In genomic region chr16:84631153-84631466, GRCh38 we compare ENCODE assay signal across 26 cellular contexts. TPM values are rescaled to one million over a fixed set of nuclear protein-coding genes. Genes with fewer than 3 reads are reported as not detected.
DNase-seq lines count a peak whose midpoint lies in the region; ATAC-seq and TF ChIP-seq lines count a peak whose summit lies in the region.
"Had no signal": no experiment of that assay in that cellular context is flagged by ENCODE, and none has a peak within 500 bp of the region (broad histone marks: within the 10 kb centered on the region; RNA-seq: fewer than 3 reads in every experiment).

No MANE protein-coding gene starts in this region.

- no peaks in the 10 kb centered on the region for H3K36me3 ChIP-seq in BLaER1
- no peaks in the 10 kb centered on the region for H3K36me3 ChIP-seq in BLaER1 treated with 17β-estradiol and CSF1 and Interleukin-3, amounts not matched to agents 10 nM and 100 nM
- no peaks in the 10 kb centered on the region for H3K36me3 ChIP-seq in breast epithelium
- no peaks in the 10 kb centered on the region for H3K36me3 ChIP-seq in mucosa of descending colon (ENCODE audit: low read depth)
- H3K36me3 ChIP-seq: colonic mucosa, gastroesophageal sphincter, SJSA1, thoracic aorta, uterus had no signal

- intact Hi-C loops in activated CD8-positive, alpha-beta T cell treated with anti-CD3 and anti-CD28 coated beads for 36 hours (cut with micrococcal nuclease) = no loop called here
- intact Hi-C loops in breast epithelium (cut with DNase I; ENCODE audit: low total_unique reads) = no loop called here
- intact Hi-C loops in mucosa of descending colon (cut with DNase I, micrococcal nuclease) = no loop called here
- intact Hi-C loops in lower leg skin (cut with DNase I; ENCODE audit: low total_unique reads) = no loop called here

- H3K27me3 ChIP-seq in BLaER1 (no peaks in the 10 kb centered on the region), breast epithelium (no peaks in the 10 kb centered on the region)
- H3K27me3 ChIP-seq in BLaER1 treated with 17β-estradiol and CSF1 and Interleukin-3, amounts not matched to agents 10 nM and 100 nM = 0 out of 22 replicates have a peak, but pooled peaks cover 0 to 7% (median 0%) of the 10 kb centered on the region in 11 experiments
- H3K27me3 ChIP-seq: colonic mucosa, gastroesophageal sphincter, SJSA1, uterus had no signal

- H3K9me3 Mint-ChIP-seq in activated CD8-positive, alpha-beta T cell treated with anti-CD3 and anti-CD28 coated beads for 36 hours = no peaks in the 10 kb centered on the region
- H3K9me3 Mint-ChIP-seq in immature natural killer cell = no peaks in the 10 kb centered on the region

- 0 out of 2 replicates have a peak overlapping the region, but pooled peaks have one; percentile 40 for H3K9ac ChIP-seq in BLaER1
- peak overlapping the region in 6 of 11 experiments; percentile 55 to 71 (median 64); a peak in 9 of 22 replicates for H3K9ac ChIP-seq in BLaER1 treated with 17β-estradiol and CSF1 and Interleukin-3, amounts not matched to agents 10 nM and 100 nM

- H3K4me3 Mint-ChIP-seq in activated CD8-positive, alpha-beta T cell treated with anti-CD3 and anti-CD28 coated beads for 36 hours = no peak overlapping the region
- H3K4me3 Mint-ChIP-seq in immature natural killer cell = peak overlapping the region; percentile 1 to 48 (median 47)

- H3K36me3 Mint-ChIP-seq in activated CD8-positive, alpha-beta T cell treated with anti-CD3 and anti-CD28 coated beads for 36 hours (ENCODE audit: low read depth) = no peaks in the 10 kb centered on the region
- H3K36me3 Mint-ChIP-seq in immature natural killer cell = no peaks in the 10 kb centered on the region

- H3K27me3 Mint-ChIP-seq in activated CD8-positive, alpha-beta T cell treated with anti-CD3 and anti-CD28 coated beads for 36 hours = peaks cover 2% of the 10 kb centered on the region
- peaks cover 0 to 5% (median 5%) of the 10 kb centered on the region in 3 donors for H3K27me3 Mint-ChIP-seq in immature natural killer cell (ENCODE audit: low read depth in 3 of 3)

- no peak for DNase-seq in activated CD8-positive, alpha-beta T cell treated with anti-CD3 and anti-CD28 coated beads for 36 hours
- DNase-seq in immature natural killer cell (no peak), breast epithelium (ENCODE audit: low spot score in 2 of 2) (no peak), mucosa of descending colon (no peak), lower leg skin (ENCODE audit: low spot score in 2 of 2) (no peak)
- DNase-seq: activated CD4-positive, CD25-positive, alpha-beta regulatory T cell treated with anti-CD3 and anti-CD28 coated beads, Interleukin-2, amount 50 U/mL, for 72 hours; activated CD8-positive, alpha-beta memory T cell treated with anti-CD3 and anti-CD28 coated beads, Interleukin-2, amount 50 U/mL, for 4 hours; activated gamma-delta T cell; anterior cingulate cortex; colonic mucosa; hypothalamus; mesenchymal stem cell; NCI-H146; NCI-H2107; NCI-H774; nucleus accumbens; psoas muscle; RPMI8226; stimulated activated CD4-positive, alpha-beta T cell treated with anti-CD3 and anti-CD28 coated beads, Interleukin-4, amount 100 ng/mL, for 4 hours; uterus had no signal

- no peaks in the 10 kb centered on the region for H3K9me3 ChIP-seq in BLaER1
- H3K9me3 ChIP-seq in BLaER1 treated with 17β-estradiol and CSF1 and Interleukin-3, amounts not matched to agents 10 nM and 100 nM (replicated peaks in 1 of 11) = no peaks in the 10 kb centered on the region
- H3K9me3 ChIP-seq in breast epithelium = no peaks in the 10 kb centered on the region
- no peaks in the 10 kb centered on the region for H3K9me3 ChIP-seq in mucosa of descending colon
- H3K9me3 ChIP-seq: colonic mucosa, gastroesophageal sphincter, psoas muscle, SJSA1, thoracic aorta, uterus had no signal

- H3K27ac ChIP-seq in BLaER1 (no peak overlapping the region), breast epithelium (no peak overlapping the region)
- H3K27ac ChIP-seq in BLaER1 treated with 17β-estradiol and CSF1 and Interleukin-3, amounts not matched to agents 10 nM and 100 nM = peak overlapping the region in 7 of 11 experiments; percentile 42 to 81 (median 73); a peak in 13 of 22 replicates
- H3K27ac ChIP-seq: colonic mucosa, gastroesophageal sphincter, psoas muscle, SJSA1, thoracic aorta, uterus had no signal

- CTCF ChIA-PET in activated CD8-positive, alpha-beta T cell treated with anti-CD3 and anti-CD28 coated beads for 36 hours (lab: Charles Lee) = interaction anchor here (2.8 kb wide), 1 partner anchor 95 kb away, joined by 11 read pairs; no protein-coding TSS in a partner anchor

- no peak overlapping the region for H3K4me3 ChIP-seq in BLaER1
- no peak overlapping the region; a peak in 1 of 20 replicates for H3K4me3 ChIP-seq in BLaER1 treated with 17β-estradiol and CSF1 and Interleukin-3, amounts not matched to agents 10 nM and 100 nM
- H3K4me3 ChIP-seq in breast epithelium = no peak overlapping the region
- no peak overlapping the region for H3K4me3 ChIP-seq in mucosa of descending colon
- H3K4me3 ChIP-seq in lower leg skin (ENCODE audit: low read depth, poor library complexity, severe bottlenecking) = no peak overlapping the region
- H3K4me3 ChIP-seq: colonic mucosa, gastroesophageal sphincter, psoas muscle, SJSA1, thoracic aorta, uterus had no signal

- peaks cover 24% of the 10 kb centered on the region for H3K4me1 Mint-ChIP-seq in activated CD8-positive, alpha-beta T cell treated with anti-CD3 and anti-CD28 coated beads for 36 hours (ENCODE audit: low read depth)
- H3K4me1 Mint-ChIP-seq in immature natural killer cell = peaks cover 22 to 25% of the 10 kb centered on the region in 2 donors

- peak overlapping the region; percentile 67 for H3K4me2 ChIP-seq in BLaER1
- peak overlapping the region; percentile 66 to 95 (median 83) for H3K4me2 ChIP-seq in BLaER1 treated with 17β-estradiol and CSF1 and Interleukin-3, amounts not matched to agents 10 nM and 100 nM

- TF ChIP-seq CTCF in activated CD8-positive, alpha-beta T cell treated with anti-CD3 and anti-CD28 coated beads for 36 hours (IDR thresholded peaks at IDR 0.05) = no peak
- no peak for TF ChIP-seq CTCF in breast epithelium (IDR thresholded peaks at IDR 0.05)
- no peak for TF ChIP-seq CTCF in mucosa of descending colon (IDR thresholded peaks at IDR 0.05)
- TF ChIP-seq CTCF in lower leg skin (IDR thresholded peaks at IDR 0.05) = no peak

- 85 to 91% methylated on average over 4 of the region's 4 CpGs for WGBS in lower leg skin, 2 donors

- H3K4me1 ChIP-seq in BLaER1 (peaks cover 50% of the 10 kb centered on the region), breast epithelium (no peaks in the 10 kb centered on the region), mucosa of descending colon (ENCODE audit: low read depth) (no peaks in the 10 kb centered on the region)
- H3K4me1 ChIP-seq in BLaER1 treated with 17β-estradiol and CSF1 and Interleukin-3, amounts not matched to agents 10 nM and 100 nM = peaks cover 37 to 61% (median 47%) of the 10 kb centered on the region in 10 experiments
- H3K4me1 ChIP-seq: colonic mucosa, psoas muscle, SJSA1, uterus had no signal

- ATAC-seq in activated CD8-positive, alpha-beta T cell treated with anti-CD3 and anti-CD28 coated beads for 36 hours = peak; percentile 39
- no peak for ATAC-seq in mucosa of descending colon
- ATAC-seq: gastroesophageal sphincter, left lobe of liver, psoas muscle had no signal

- POLR2A ChIA-PET in activated CD8-positive, alpha-beta T cell treated with anti-CD3 and anti-CD28 coated beads for 36 hours (lab: Charles Lee) = no interaction called here

- no peak overlapping the region for H3K27ac Mint-ChIP-seq in activated CD8-positive, alpha-beta T cell treated with anti-CD3 and anti-CD28 coated beads for 36 hours
- peak overlapping the region in 2 of 6 donors; percentile 38 to 51 for H3K27ac Mint-ChIP-seq in immature natural killer cell

- no peaks in the 10 kb centered on the region for H4K20me1 ChIP-seq in BLaER1
- no peaks in the 10 kb centered on the region for H4K20me1 ChIP-seq in BLaER1 treated with 17β-estradiol and CSF1 and Interleukin-3, amounts not matched to agents 10 nM and 100 nM

- TF ChIP-seq POLR2A in breast epithelium (IDR thresholded peaks at IDR 0.05) (no peak), lower leg skin (IDR thresholded peaks at IDR 0.05) (no peak)

RNA-seq across cellular contexts. Expression of gene COTL1, which starts 13.2 kb away (rescaled TPM):
- total RNA-seq in activated CD8-positive, alpha-beta T cell treated with anti-CD3 and anti-CD28 coated beads for 36 hours = 100 to 1,000 TPM; 664 to 677 TPM
- 100 to 1,000 TPM; 193 to 268 (median 235) TPM for polyA plus RNA-seq in immature natural killer cell
- total RNA-seq in breast epithelium (10 to 100 TPM; 22.0 to 49.2 (median 44.6) TPM), mucosa of descending colon (100 to 1,000 TPM in 1 of 3 donors, 10 to 100 TPM in 2; 52.8 to 120 (median 56.8) TPM), lower leg skin (10 to 100 TPM in 2 of 4 donors, 1 to 10 TPM in 2; 6.5 to 25.7 (median 9.8) TPM)

RNA-seq across cellular contexts. Expression of gene KLHL36, which starts 17.2 kb away (rescaled TPM):
- 10 to 100 TPM; 41.0 to 44.0 TPM for total RNA-seq in activated CD8-positive, alpha-beta T cell treated with anti-CD3 and anti-CD28 coated beads for 36 hours
- polyA plus RNA-seq in immature natural killer cell = 10 to 100 TPM; 18.0 to 28.0 (median 20.7) TPM
- total RNA-seq in breast epithelium = 10 to 100 TPM; 51.5 to 61.4 (median 59.4) TPM
- total RNA-seq in mucosa of descending colon = 10 to 100 TPM; 47.5 to 60.3 (median 59.2) TPM
- 10 to 100 TPM; 49.0 to 73.0 (median 65.8) TPM for total RNA-seq in lower leg skin

Comparison
In these comparisons a context has a peak if more than half of its experiments do, and no peak if none do; other contexts are left out.
1. H3K27ac ChIP-seq: peak in BLaER1 treated with 17β-estradiol and CSF1 and Interleukin-3, amounts not matched to agents 10 nM and 100 nM (7 of 11); none in BLaER1 (single experiment) and breast epithelium (0 of 2).
2. RNA of gene COTL1, which starts 13.2 kb away (total RNA-seq): 664 to 677 TPM in activated CD8-positive, alpha-beta T cell treated with anti-CD3 and anti-CD28 coated beads for 36 hours; 52.8 to 120 TPM in mucosa of descending colon, 22.0 to 49.2 TPM in breast epithelium and 6.5 to 25.7 TPM in lower leg skin; every median in the first group is over 4 times any median in the second.